Comparison of ENCODE assay signal across 8 cellular contexts in genomic region chr6:30325873-30326445, GRCh38. TPM values are rescaled to one million over a fixed set of nuclear protein-coding genes. Genes with fewer than 3 reads are reported as not detected.
DNase-seq lines count a peak whose midpoint lies in the region; ATAC-seq and TF ChIP-seq lines count a peak whose summit lies in the region.

No MANE protein-coding gene starts in this region.

- ATAC-seq in GM18502 (IDR thresholded peaks at IDR 0.05; ENCODE audit: poor library complexity, unreplicated experiment) (peak; percentile 44), HG02870 (IDR thresholded peaks at IDR 0.05; ENCODE audit: unreplicated experiment) (peak; percentile 33)
- ATAC-seq in stimulated activated effector memory CD8-positive, alpha-beta T cell treated with anti-CD3 and anti-CD28 coated beads, Interleukin-12 subunit alpha, Interleukin-12 subunit beta, amount 100 ng/mL, for 72 hours, result peak; percentile 74

- DNase-seq in NCI-H2029 (lab: John Stamatoyannopoulos, UW) (peak; percentile 61), WERI-Rb-1 (no peak), dermis blood vessel endothelial cell (no peak)
- DNase-seq in effector CD8-positive, alpha-beta T cell (lab: John Stamatoyannopoulos, UW), result peak; percentile 55
- peak; percentile 53 to 89 for DNase-seq in stimulated activated effector memory CD8-positive, alpha-beta T cell treated with anti-CD3 and anti-CD28 coated beads, Interleukin-12 subunit alpha, Interleukin-12 subunit beta, amount 100 ng/mL, for 72 hours (ENCODE audit: low spot score in 2 of 2)

- TF ChIP-seq CTCF in WERI-Rb-1 (IDR thresholded peaks at IDR 0.05; ENCODE audit: low read depth, low read length), result no peak

- no peaks in the 10 kb centered on the region for H3K9me3 Mint-ChIP-seq in stimulated activated effector memory CD8-positive, alpha-beta T cell treated with anti-CD3 and anti-CD28 coated beads, Interleukin-12 subunit alpha, Interleukin-12 subunit beta, amount 100 ng/mL, for 72 hours

- peak overlapping the region; percentile 97 for H3K27ac ChIP-seq in WERI-Rb-1

- peaks cover 36% of the 10 kb centered on the region for H3K4me1 Mint-ChIP-seq in stimulated activated effector memory CD8-positive, alpha-beta T cell treated with anti-CD3 and anti-CD28 coated beads, Interleukin-12 subunit alpha, Interleukin-12 subunit beta, amount 100 ng/mL, for 72 hours

- H3K36me3 Mint-ChIP-seq in stimulated activated effector memory CD8-positive, alpha-beta T cell treated with anti-CD3 and anti-CD28 coated beads, Interleukin-12 subunit alpha, Interleukin-12 subunit beta, amount 100 ng/mL, for 72 hours, result peaks cover 73% of the 10 kb centered on the region

- H3K4me1 ChIP-seq in mucosa of stomach (ENCODE audit: control insufficient read depth, insufficient read depth, low read length), result peaks cover 18% of the 10 kb centered on the region

- H3K4me3 ChIP-seq in WERI-Rb-1 (ENCODE audit: low read depth, low read length) (peak overlapping the region; percentile 61), mucosa of stomach (ENCODE audit: low read length) (peak overlapping the region; percentile 95)

- H3K27ac Mint-ChIP-seq in stimulated activated effector memory CD8-positive, alpha-beta T cell treated with anti-CD3 and anti-CD28 coated beads, Interleukin-12 subunit alpha, Interleukin-12 subunit beta, amount 100 ng/mL, for 72 hours, result peak overlapping the region; percentile 97

- H3K9ac ChIP-seq in mucosa of stomach (ENCODE audit: low read length), result peak overlapping the region; percentile 88

- H3K9me3 ChIP-seq in WERI-Rb-1 (ENCODE audit: severe bottlenecking) (no peaks in the 10 kb centered on the region), mucosa of stomach (ENCODE audit: control insufficient read depth, low read length) (no peaks in the 10 kb centered on the region)

- H3K27me3 ChIP-seq in WERI-Rb-1 (ENCODE audit: insufficient read depth, low read depth, severe bottlenecking) (no peaks in the 10 kb centered on the region), mucosa of stomach (ENCODE audit: control insufficient read depth, insufficient read depth, low read length) (no peaks in the 10 kb centered on the region)

- peak overlapping the region; percentile 90 for H3K4me3 Mint-ChIP-seq in stimulated activated effector memory CD8-positive, alpha-beta T cell treated with anti-CD3 and anti-CD28 coated beads, Interleukin-12 subunit alpha, Interleukin-12 subunit beta, amount 100 ng/mL, for 72 hours

- peaks cover 53% of the 10 kb centered on the region for H3K36me3 ChIP-seq in WERI-Rb-1
- no peaks in the 10 kb centered on the region for H3K36me3 ChIP-seq in mucosa of stomach (ENCODE audit: control insufficient read depth, insufficient read depth, low read length)

RNA-seq across cellular contexts. Expression of gene TRIM39, which starts 0.8 kb away (rescaled TPM):
- 11.6 and 15.3 TPM in 2 replicates for total RNA-seq in dermis blood vessel endothelial cell

RNA-seq across cellular contexts. Expression of gene RPP21, which starts 19.0 kb away (rescaled TPM):
- 17.5 and 26.9 TPM in 2 replicates for total RNA-seq in dermis blood vessel endothelial cell

Comparison
In these comparisons a context has a peak if more than half of its experiments do, and no peak if none do; other contexts are left out.
1. DNase-seq: peak in NCI-H2029 (single experiment), effector CD8-positive, alpha-beta T cell (single experiment) and stimulated activated effector memory CD8-positive, alpha-beta T cell treated with anti-CD3 and anti-CD28 coated beads, Interleukin-12 subunit alpha, Interleukin-12 subunit beta, amount 100 ng/mL, for 72 hours (2 of 2); none in WERI-Rb-1 (single experiment) and dermis blood vessel endothelial cell (single experiment).
2. Peak in every context shown above with its lines, with median percentiles within 50 percentile points of each other: ATAC-seq.